Comparison of ENCODE assay signal across 22 cellular contexts in genomic region chr1:236692722-236693121, GRCh38. TPM values are rescaled to one million over a fixed set of nuclear protein-coding genes. Genes with fewer than 3 reads are reported as not detected.
DNase-seq lines count a peak whose midpoint lies in the region; ATAC-seq and TF ChIP-seq lines count a peak whose summit lies in the region.
"Had no signal": no experiment of that assay in that cellular context is flagged by ENCODE, and none has a peak within 500 bp of the region (broad histone marks: within the 10 kb centered on the region; RNA-seq: fewer than 3 reads in every experiment).

No MANE protein-coding gene starts in this region.

- H3K4me3 Mint-ChIP-seq in activated CD4-positive, alpha-beta T cell treated with anti-CD3 and anti-CD28 coated beads for 36 hours, result no peak overlapping the region
- H3K4me3 Mint-ChIP-seq: CD4-positive, alpha-beta T cell had no signal

- no peaks in the 10 kb centered on the region for H3K9me3 ChIP-seq in left ventricle myocardium inferior (replicated peaks)
- H3K9me3 ChIP-seq in right atrium auricular region, result no peaks in the 10 kb centered on the region
- H3K9me3 ChIP-seq: A549, BLaER1 had no signal

- peaks cover 53% of the 10 kb centered on the region for H3K4me1 ChIP-seq in left ventricle myocardium inferior
- H3K4me1 ChIP-seq in right atrium auricular region, result peaks cover 0 to 9% of the 10 kb centered on the region in 2 donors
- H3K4me1 ChIP-seq: A549, BLaER1 had no signal

- intact Hi-C loops in left ventricle myocardium inferior (cut with micrococcal nuclease), result no loop called here
- intact Hi-C loops in left ventricle myocardium superior (cut with micrococcal nuclease), result no loop called here
- intact Hi-C loops in posterior cingulate gyrus (cut with DNase I), result no loop called here
- intact Hi-C loops in activated CD4-positive, alpha-beta T cell treated with anti-CD3 and anti-CD28 coated beads for 36 hours (cut with DNase I, micrococcal nuclease), result no loop called here

- H3K4me3 ChIP-seq in left ventricle myocardium inferior (peak overlapping the region; percentile 77), right atrium auricular region (peak overlapping the region; percentile 9 to 69)
- H3K4me3 ChIP-seq: A549, BLaER1, GM12878 had no signal

- H3K27me3 Mint-ChIP-seq in activated CD4-positive, alpha-beta T cell treated with anti-CD3 and anti-CD28 coated beads for 36 hours, result peaks cover 35% of the 10 kb centered on the region

- H3K36me3 Mint-ChIP-seq in activated CD4-positive, alpha-beta T cell treated with anti-CD3 and anti-CD28 coated beads for 36 hours (ENCODE audit: low read depth), result no peaks in the 10 kb centered on the region

- H3K4me1 Mint-ChIP-seq in activated CD4-positive, alpha-beta T cell treated with anti-CD3 and anti-CD28 coated beads for 36 hours, result peaks cover 7% of the 10 kb centered on the region

- ATAC-seq in left ventricle myocardium superior (no peak), GM18867 (IDR thresholded peaks at IDR 0.05; ENCODE audit: unreplicated experiment) (no peak), HG02798 (IDR thresholded peaks at IDR 0.05; ENCODE audit: poor library complexity, unreplicated experiment) (no peak)
- ATAC-seq in activated CD4-positive, alpha-beta T cell treated with anti-CD3 and anti-CD28 coated beads for 36 hours, result no peak
- ATAC-seq: A549, GM12878, PC-3 had no signal

- POLR2A ChIA-PET in activated CD4-positive, alpha-beta T cell treated with anti-CD3 and anti-CD28 coated beads for 36 hours (lab: Charles Lee), result no interaction called here

- CTCF ChIA-PET in activated CD4-positive, alpha-beta T cell treated with anti-CD3 and anti-CD28 coated beads for 36 hours (lab: Charles Lee), result no interaction called here

- H3K9me3 Mint-ChIP-seq in activated CD4-positive, alpha-beta T cell treated with anti-CD3 and anti-CD28 coated beads for 36 hours (ENCODE audit: low read depth), result no peaks in the 10 kb centered on the region
- H3K9me3 Mint-ChIP-seq: CD4-positive, alpha-beta T cell had no signal

- H3K27ac ChIP-seq in left ventricle myocardium inferior (replicated peaks) (peak overlapping the region; percentile 94), right atrium auricular region (peak overlapping the region; percentile 92 to 98)
- H3K27ac ChIP-seq: A549, BLaER1 had no signal

- H3K27me3 ChIP-seq in left ventricle myocardium inferior (ENCODE audit: low read depth) (peaks cover 30% of the 10 kb centered on the region), right atrium auricular region (no peaks in the 10 kb centered on the region)
- H3K27me3 ChIP-seq: BLaER1 had no signal

- DNase-seq in left ventricle myocardium inferior (no peak), left ventricle myocardium superior (no peak), right atrium auricular region (ENCODE audit: low spot score) (no peak), posterior cingulate gyrus (peak in 9 of 10 donors; percentile 15 to 92 (median 51)), COLO829 (ENCODE audit: low spot score) (no peak)
- DNase-seq in activated CD4-positive, alpha-beta T cell treated with anti-CD3 and anti-CD28 coated beads for 36 hours, result no peak
- DNase-seq: CD4-positive, alpha-beta T cell; DND-41; Kasumi-1; NCI-H1694; NCI-H2081; NCI-H2171; NCI-H345; NCI-H774; PC-3; SHP77 treated with DMSO at 0.1 percent for 48 hours had no signal

- no peak for TF ChIP-seq CTCF in left ventricle myocardium inferior (IDR thresholded peaks at IDR 0.05; ENCODE audit: borderline replicate concordance)
- no peak for TF ChIP-seq CTCF in right atrium auricular region (IDR thresholded peaks at IDR 0.05)

- no peaks in the 10 kb centered on the region for H3K36me3 ChIP-seq in left ventricle myocardium inferior
- peaks cover 12% of the 10 kb centered on the region for H3K36me3 ChIP-seq in right atrium auricular region
- H3K36me3 ChIP-seq: BLaER1 had no signal

- H3K27ac Mint-ChIP-seq in activated CD4-positive, alpha-beta T cell treated with anti-CD3 and anti-CD28 coated beads for 36 hours, result no peak overlapping the region
- H3K27ac Mint-ChIP-seq: CD4-positive, alpha-beta T cell had no signal

RNA-seq across cellular contexts. Expression of gene ACTN2, which starts 6.4 kb away (rescaled TPM):
- 2,454 TPM for total RNA-seq in left ventricle myocardium inferior
- 2,394 TPM for total RNA-seq in left ventricle myocardium superior
- 1,000 to 10,000 TPM in 1 of 2 donors, 100 to 1,000 TPM in 1; 595 to 1,486 TPM for total RNA-seq in right atrium auricular region
- under 1 TPM; 0.44 to 0.46 TPM for total RNA-seq in activated CD4-positive, alpha-beta T cell treated with anti-CD3 and anti-CD28 coated beads for 36 hours
- total RNA-seq: GM12878, MCF 10A, PC-3 had no signal

Comparison
In these comparisons a context has a peak if more than half of its experiments do, and no peak if none do; other contexts are left out.
1. DNase-seq: peak in posterior cingulate gyrus (9 of 10); none in left ventricle myocardium inferior (single experiment), left ventricle myocardium superior (single experiment), right atrium auricular region (single experiment), COLO829 (single experiment) and activated CD4-positive, alpha-beta T cell treated with anti-CD3 and anti-CD28 coated beads for 36 hours (single experiment).
2. RNA of gene ACTN2, which starts 6.4 kb away (total RNA-seq): 2,454 TPM in left ventricle myocardium inferior (single experiment), 2,394 TPM in left ventricle myocardium superior (single experiment) and 595 to 1,486 TPM in right atrium auricular region; 0.44 to 0.46 TPM in activated CD4-positive, alpha-beta T cell treated with anti-CD3 and anti-CD28 coated beads for 36 hours; every median in the first group is over 100 times any median in the second.